Comparison of ENCODE assay signal across 8 cellular contexts in the genomic region with DNA sequence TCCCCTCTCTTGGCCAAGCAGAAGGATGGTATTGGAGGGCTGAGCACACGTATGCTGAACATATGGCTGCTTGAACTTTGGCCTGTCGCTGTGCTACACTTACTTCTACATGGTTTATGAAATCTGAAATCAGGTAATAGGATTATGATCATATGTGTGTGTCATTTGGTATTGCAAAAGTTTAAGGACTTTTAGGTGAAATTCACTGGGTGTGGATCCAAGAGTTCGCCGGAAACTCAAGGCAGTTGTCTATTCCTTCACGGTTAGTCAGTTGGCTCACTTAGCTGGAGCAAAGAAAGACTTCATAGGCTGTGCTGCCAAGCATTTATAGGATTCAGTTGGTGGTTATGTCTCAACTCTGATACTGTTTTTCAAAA. TPM values are rescaled to one million over a fixed set of nuclear protein-coding genes. Genes with fewer than 3 reads are reported as not detected.
A peak's percentile ranks its signal among the peaks of the same experiment; 100 is the strongest.
DNase-seq lines count a peak whose midpoint lies in the region; ATAC-seq and TF ChIP-seq lines count a peak whose summit lies in the region.

No MANE protein-coding gene starts in this region.

- H2AFZ ChIP-seq in osteoblast (ENCODE audit: low read length), result no peak overlapping the region

- H3K9me3 ChIP-seq in A673 (ENCODE audit: low read depth, low read length, poor library complexity, severe bottlenecking), result no peaks in the 10 kb centered on the region
- no peaks in the 10 kb centered on the region for H3K9me3 ChIP-seq in SJCRH30 (replicated peaks)
- H3K9me3 ChIP-seq in osteoblast (ENCODE audit: low read depth, low read length), result no peaks in the 10 kb centered on the region

- CTCF ChIA-PET in A673 (lab: Charles Lee), result no interaction called here

- peak overlapping the region; percentile 90 for H3K27ac ChIP-seq in A673 (ENCODE audit: low read depth, low read length, poor library complexity, severe bottlenecking)
- H3K27ac ChIP-seq in SJCRH30, result peak overlapping the region; percentile 74
- H3K27ac ChIP-seq in osteoblast (ENCODE audit: low read depth, low read length), result peak overlapping the region; percentile 89

- TF ChIP-seq CTCF in A673 (conservative IDR thresholded peaks at IDR 0.05; ENCODE audit: low read depth, low read length) (no peak), GM12864 (IDR thresholded peaks at IDR 0.05; ENCODE audit: low read depth, low read length, missing control alignments) (no peak), epithelial cell of esophagus (IDR thresholded peaks at IDR 0.05; ENCODE audit: insufficient read depth, low read depth, low read length, missing control alignments) (no peak), osteoblast (IDR thresholded peaks at IDR 0.05; ENCODE audit: extremely low read depth, low read depth, low read length) (no peak)

- POLR2A ChIA-PET in A673 (lab: Charles Lee; ENCODE audit: low non-redundant PET), result interaction anchor here (0.7 kb wide), 1 partner anchor 1521 kb away, joined by 3 read pairs; no protein-coding TSS in a partner anchor

- peak overlapping the region; percentile 91 for H3K4me3 ChIP-seq in A673 (ENCODE audit: low read depth, low read length, poor library complexity, severe bottlenecking)
- H3K4me3 ChIP-seq in GM12864 (ENCODE audit: low read depth, low read length), result peak overlapping the region; percentile 83
- H3K4me3 ChIP-seq in SJCRH30, result peak overlapping the region; percentile 94
- peak overlapping the region; percentile 72 for H3K4me3 ChIP-seq in epithelial cell of esophagus (ENCODE audit: low read length)
- peak overlapping the region; percentile 91 for H3K4me3 ChIP-seq in osteoblast (ENCODE audit: insufficient read depth, low read length)

- H3K79me2 ChIP-seq in osteoblast (ENCODE audit: insufficient read depth, low read length), result peaks cover 59% of the 10 kb centered on the region

- peaks cover 39% of the 10 kb centered on the region for H4K20me1 ChIP-seq in osteoblast (ENCODE audit: insufficient read depth, low read length)

- H3K27me3 ChIP-seq in A673 (replicated peaks; ENCODE audit: insufficient read depth, low read depth, low read length, poor library complexity) (no peaks in the 10 kb centered on the region), SJCRH30 (no peaks in the 10 kb centered on the region), osteoblast (ENCODE audit: insufficient read depth, low read length) (no peaks in the 10 kb centered on the region)

- H3K4me1 ChIP-seq in A673 (ENCODE audit: insufficient read depth, low read length, poor library complexity, severe bottlenecking), result peaks cover 28% of the 10 kb centered on the region
- H3K4me1 ChIP-seq in SJCRH30, result peaks cover 3% of the 10 kb centered on the region; the same call in 1 of the 2 replicates
- H3K4me1 ChIP-seq in osteoblast (ENCODE audit: insufficient read depth, low read length), result peaks cover 37% of the 10 kb centered on the region

- DNase-seq in A673 (ENCODE audit: low spot score) (peak; percentile 64), GM12864 (ENCODE audit: low read depth) (no peak), SJCRH30 (peak; percentile 16 to 46), epithelial cell of esophagus (ENCODE audit: low read depth) (peak; percentile 84), osteoblast (ENCODE audit: insufficient read length, low spot score, missing footprints) (peak; percentile 66), T-helper 9 cell (no peak), NCI-H1105 treated with DMSO at 0.1 percent for 48 hours (lab: John Stamatoyannopoulos, UW) (no peak)

- TSS peak; percentile 43 for BruUV-seq in A673 (replicated peaks; lab: Mats Ljungman, UMichigan)

- H3K36me3 ChIP-seq in A673 (ENCODE audit: insufficient read depth, low read length, poor library complexity, severe bottlenecking) (peaks cover 21% of the 10 kb centered on the region), SJCRH30 (peaks cover 13% of the 10 kb centered on the region), osteoblast (ENCODE audit: insufficient read depth, low read length) (peaks cover 20% of the 10 kb centered on the region)

- intact Hi-C loops in A673 (cut with micrococcal nuclease; ENCODE audit: unreplicated experiment), result no loop called here

- ATAC-seq in GM19463 (IDR thresholded peaks at IDR 0.05; ENCODE audit: unreplicated experiment), result no peak

- peak overlapping the region; percentile 85 for H3K4me2 ChIP-seq in osteoblast (ENCODE audit: insufficient read depth, low read length)

RNA-seq across cellular contexts. Expression of gene UAP1, which starts 0.9 kb away (rescaled TPM):
- total RNA-seq in A673 (2021) (122 and 152 TPM in 2 replicates), osteoblast (113 and 141 TPM in 2 replicates)
- total RNA-seq in SJCRH30 (2014; rRNA removed; shearing (Covaris generic)), result 70.7 and 76.1 TPM in 2 replicates

Comparison
In these comparisons a context has a peak if more than half of its experiments do, and no peak if none do; other contexts are left out.
1. DNase-seq: peak in A673 (single experiment), SJCRH30 (2 of 2), epithelial cell of esophagus (single experiment) and osteoblast (single experiment); none in GM12864 (single experiment), T-helper 9 cell (single experiment) and NCI-H1105 treated with DMSO at 0.1 percent for 48 hours (single experiment).
2. Peak in every context shown above with its lines, with median percentiles within 50 percentile points of each other: H3K27ac ChIP-seq and H3K4me3 ChIP-seq.